1 cellular context compared by ENCODE assay signal in the genomic region with DNA sequence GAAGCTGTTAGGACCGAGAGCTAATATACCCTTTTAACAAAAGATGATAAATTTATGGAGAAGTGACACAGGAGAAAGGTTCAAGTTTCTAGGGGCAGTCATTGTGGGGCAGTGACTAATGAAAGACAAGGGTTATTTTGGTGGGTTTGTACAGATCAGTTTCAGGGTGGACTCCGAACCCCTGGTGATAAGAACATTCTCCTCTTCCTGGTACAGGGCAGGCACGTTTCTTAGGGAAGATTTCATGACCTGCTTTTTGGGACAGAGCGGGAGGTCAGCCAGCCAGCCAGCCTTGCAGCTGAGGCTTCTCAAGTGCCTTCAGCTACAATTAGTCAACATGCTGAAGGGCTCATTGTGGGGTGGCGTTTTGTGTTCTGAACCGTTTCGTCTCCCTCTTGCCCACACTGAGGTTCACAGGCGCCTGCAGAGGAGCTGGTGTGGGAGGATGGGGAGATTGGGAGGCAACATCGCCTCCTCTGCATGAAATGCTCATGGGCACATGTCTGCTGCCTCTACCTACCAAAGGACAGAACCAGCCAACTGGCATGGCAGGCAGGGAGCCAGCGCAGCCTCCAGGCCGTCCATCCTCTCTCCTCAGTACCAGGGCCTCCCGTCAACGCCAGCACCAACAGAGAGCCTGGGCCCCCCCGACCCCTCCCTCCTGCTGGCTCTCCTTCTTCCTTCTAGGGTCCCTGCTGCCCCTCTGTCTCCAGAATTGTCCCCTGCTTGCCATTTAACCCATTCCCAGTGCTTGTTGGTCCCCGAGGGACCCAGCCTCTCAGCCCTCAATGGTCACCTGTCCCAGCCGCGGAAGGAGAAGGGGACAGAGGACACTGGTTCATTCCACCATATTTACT.
TF ChIP-seq lines count a peak whose summit lies in the region.

No MANE protein-coding gene starts in this region.

TF ChIP-seq in H1, 55 proteins besides CTCF, POLR2A, EP300 and RAD21:
- TF ChIP-seq CTBP2 (IDR thresholded peaks at IDR 0.05; ENCODE audit: borderline replicate concordance, insufficient read depth, insufficient read length, low read length) (no peak), HDAC2 (IDR thresholded peaks at IDR 0.05; ENCODE audit: borderline replicate concordance in 1 of 2, low read depth in 2 of 2, low read length in 2 of 2) (no peak)
